ENCODE assay signal across 1 cellular context in genomic region chr9:122821278-122821952, GRCh38.
TF ChIP-seq lines count a peak whose summit lies in the region.

No MANE protein-coding gene starts in this region.

TF ChIP-seq in SK-N-SH treated with all-trans-retinoic acid at 6 μM for 48 hours, 23 proteins besides CTCF, POLR2A, EP300 and RAD21 (continued from another document):
- TF ChIP-seq CREB5 (CRISPR knock-in tag; IDR thresholded peaks at IDR 0.05; ENCODE audit: low read depth) (no peak), ARNTL (CRISPR knock-in tag; IDR thresholded peaks at IDR 0.05; ENCODE audit: borderline replicate concordance, low read depth) (no peak), ZNF565 (CRISPR knock-in tag; conservative IDR thresholded peaks at IDR 0.05; ENCODE audit: low read depth) (no peak), ZNF70 (CRISPR knock-in tag; IDR thresholded peaks at IDR 0.05) (no peak), TCF4 (CRISPR knock-in tag; IDR thresholded peaks at IDR 0.05; ENCODE audit: borderline replicate concordance) (no peak), ZNF8 (CRISPR knock-in tag; IDR thresholded peaks at IDR 0.05) (no peak)
